Comparison of ENCODE assay signal across 8 cellular contexts in the genomic region with DNA sequence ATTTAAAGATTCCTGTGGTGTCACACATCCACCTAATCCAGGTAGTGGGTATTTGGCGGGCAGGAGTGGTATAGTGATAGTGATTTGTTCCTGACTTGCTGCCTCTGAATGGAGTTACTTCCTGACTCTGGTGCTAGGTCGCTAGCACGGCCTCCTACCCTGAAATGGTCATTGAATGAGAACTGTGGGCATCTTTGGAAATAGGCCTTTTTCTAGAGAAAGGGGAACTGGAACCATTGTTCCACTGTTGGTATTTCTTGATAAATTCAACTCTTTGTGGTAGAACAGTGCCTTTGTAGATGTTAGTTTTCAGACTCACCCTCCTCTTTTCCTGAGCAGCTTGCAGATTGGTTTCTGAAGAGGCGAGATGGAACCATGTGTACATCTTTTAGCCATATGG. TPM values are rescaled to one million over a fixed set of nuclear protein-coding genes. Genes with fewer than 3 reads are reported as not detected.
DNase-seq lines count a peak whose midpoint lies in the region; ATAC-seq and TF ChIP-seq lines count a peak whose summit lies in the region.

No MANE protein-coding gene starts in this region.

- H3K9me3 ChIP-seq in ES-I3 (ENCODE audit: control insufficient read depth, insufficient read depth, low read length), result no peaks in the 10 kb centered on the region
- no peaks in the 10 kb centered on the region for H3K9me3 ChIP-seq in OCI-LY1 (ENCODE audit: low read length)

- H3K4me1 Mint-ChIP-seq in endothelial cell (ENCODE audit: unreplicated experiment), result peaks cover 33% of the 10 kb centered on the region
- peaks cover 55% of the 10 kb centered on the region for H3K4me1 Mint-ChIP-seq in progenitor cell of endocrine pancreas (ENCODE audit: low read depth)

- H3F3A ChIP-seq in OCI-LY1 (ENCODE audit: insufficient read depth, low read length), result no peaks in the 10 kb centered on the region

- no peak overlapping the region for H3K27ac ChIP-seq in OCI-LY1 (ENCODE audit: low read depth, low read length, poor library complexity, severe bottlenecking)

- no peak overlapping the region for H3K27ac Mint-ChIP-seq in endothelial cell (ENCODE audit: unreplicated experiment)
- no peak overlapping the region for H3K27ac Mint-ChIP-seq in progenitor cell of endocrine pancreas

- H3K4me3 ChIP-seq in OCI-LY1 (ENCODE audit: low read depth, low read length, poor library complexity, severe bottlenecking), result no peak overlapping the region

- no peaks in the 10 kb centered on the region for H4K20me1 ChIP-seq in OCI-LY1 (ENCODE audit: insufficient read depth, low read length)

- H3K4me3 Mint-ChIP-seq in endothelial cell (ENCODE audit: unreplicated experiment) (peak overlapping the region; percentile 78), progenitor cell of endocrine pancreas (ENCODE audit: low read depth) (peak overlapping the region; percentile 92)

- H3K27me3 Mint-ChIP-seq in endothelial cell (ENCODE audit: unreplicated experiment) (peaks cover 12% of the 10 kb centered on the region), progenitor cell of endocrine pancreas (peaks cover 35% of the 10 kb centered on the region)

- TF ChIP-seq CTCF in OCI-LY1 (IDR thresholded peaks at IDR 0.05; ENCODE audit: low read length) (no peak), endothelial cell (IDR thresholded peaks at IDR 0.05; ENCODE audit: unreplicated experiment) (no peak), progenitor cell of endocrine pancreas (IDR thresholded peaks at IDR 0.05; ENCODE audit: unreplicated experiment) (no peak)

- no peaks in the 10 kb centered on the region for H3K27me3 ChIP-seq in OCI-LY1 (ENCODE audit: insufficient read depth, low read length)

- H3K9ac ChIP-seq in ES-I3 (ENCODE audit: low read depth, low read length) (peak overlapping the region; percentile 71; the same call in 1 of the 2 replicates), OCI-LY1 (ENCODE audit: low read length) (no peak overlapping the region)

- H3K36me3 ChIP-seq in ES-I3 (ENCODE audit: insufficient read depth, low read length), result no peaks in the 10 kb centered on the region
- H3K36me3 ChIP-seq in OCI-LY1 (ENCODE audit: insufficient read depth, low read length), result no peaks in the 10 kb centered on the region

- H3K9me2 ChIP-seq in OCI-LY1 (ENCODE audit: low read depth, low read length), result no peaks in the 10 kb centered on the region

- H3K9me3 Mint-ChIP-seq in endothelial cell (ENCODE audit: unreplicated experiment) (no peaks in the 10 kb centered on the region), progenitor cell of endocrine pancreas (ENCODE audit: low read depth) (no peaks in the 10 kb centered on the region)

- H3K36me3 Mint-ChIP-seq in endothelial cell (ENCODE audit: low read depth, unreplicated experiment) (peaks cover 15% of the 10 kb centered on the region), progenitor cell of endocrine pancreas (ENCODE audit: insufficient read depth) (peaks cover 4% of the 10 kb centered on the region)

- ATAC-seq in GM18907 (IDR thresholded peaks at IDR 0.05; ENCODE audit: unreplicated experiment), result no peak

- in situ Hi-C loops in ACHN (cut with HindIII; ENCODE audit: low pct_ligation_motif_present, low pct_unique_long_range_greater_than_20kb, low sequenced_read_pairs), result no loop called here

- H2AFZ ChIP-seq in OCI-LY1 (ENCODE audit: low read length), result no peak overlapping the region

- H3K4me2 ChIP-seq in OCI-LY1 (ENCODE audit: low read length), result peak overlapping the region; percentile 69

- DNase-seq in endothelial cell (ENCODE audit: low spot score) (no peak), progenitor cell of endocrine pancreas (ENCODE audit: low spot score, unreplicated experiment) (no peak), NCI-H1417 treated with DMSO at 0.1 percent for 48 hours (lab: John Stamatoyannopoulos, UW) (no peak), ACHN (no peak), germinal center (ENCODE audit: low spot score) (no peak)

- no peaks in the 10 kb centered on the region for H3K79me2 ChIP-seq in OCI-LY1 (ENCODE audit: insufficient read depth, low read length)

- H3K4me1 ChIP-seq in ES-I3 (ENCODE audit: insufficient read depth, low read length) (peaks cover 15% of the 10 kb centered on the region; the same call in 1 of the 2 replicates), OCI-LY1 (ENCODE audit: insufficient read depth, low read length, severe bottlenecking) (peaks cover 28% of the 10 kb centered on the region)

RNA-seq across cellular contexts. Expression of a gene that starts 1.5 kb away (rescaled TPM):
- total RNA-seq in endothelial cell (ENCODE audit: unreplicated experiment), result 199 TPM
- total RNA-seq in progenitor cell of endocrine pancreas, result 215 and 221 TPM in 2 replicates
